Comparison of ENCODE assay signal across 18 cellular contexts in genomic region chr12:103519632-103520031, GRCh38. TPM values are rescaled to one million over a fixed set of nuclear protein-coding genes. Genes with fewer than 3 reads are reported as not detected.
A peak's percentile ranks its signal among the peaks of the same experiment; 100 is the strongest.
DNase-seq lines count a peak whose midpoint lies in the region; ATAC-seq, FAIRE-seq and TF ChIP-seq lines count a peak whose summit lies in the region.
"Had no signal": no experiment of that assay in that cellular context is flagged by ENCODE, and none has a peak within 500 bp of the region (broad histone marks: within the 10 kb centered on the region; RNA-seq: fewer than 3 reads in every experiment).

No MANE protein-coding gene starts in this region.

- peaks cover 25 to 29% of the 10 kb centered on the region in 2 donors for H3K9me3 Mint-ChIP-seq in stimulated activated naive B cell treated with anti-CD40 and anti-IgM and Interleukin-4, amounts not matched to agents 10 μg/mL and 1 μg/mL and 100 μg/mL, for 72 hours
- H3K9me3 Mint-ChIP-seq: CD4-positive, alpha-beta T cell had no signal

- peak; percentile 44 for FAIRE-seq in HTR-8/SVneo (lab: Jason Lieb, UNC)
- peak; percentile 36 for FAIRE-seq in bronchial epithelial cell (lab: Jason Lieb, UNC)
- FAIRE-seq: A549, GM19239 had no signal

- no peak for ATAC-seq in stimulated activated naive B cell treated with anti-CD40 and anti-IgM and Interleukin-4, amounts not matched to agents 10 μg/mL and 1 μg/mL and 100 μg/mL, for 72 hours (replicated peaks)
- ATAC-seq in GM19023 (IDR thresholded peaks at IDR 0.05; ENCODE audit: unreplicated experiment) = no peak
- ATAC-seq: A549 had no signal

- H3K27me3 ChIP-seq in bronchial epithelial cell (ENCODE audit: control insufficient read depth, insufficient read depth, low read length) = no peaks in the 10 kb centered on the region

- H3K4me3 ChIP-seq in bronchial epithelial cell (ENCODE audit: low read depth, low read length) = no peak overlapping the region
- H3K4me3 ChIP-seq: A549, GM23248, HAP-1 had no signal

- peaks cover 12 to 20% of the 10 kb centered on the region in 2 donors for H3K4me1 Mint-ChIP-seq in stimulated activated naive B cell treated with anti-CD40 and anti-IgM and Interleukin-4, amounts not matched to agents 10 μg/mL and 1 μg/mL and 100 μg/mL, for 72 hours

- no peak overlapping the region for H3K4me3 Mint-ChIP-seq in stimulated activated naive B cell treated with anti-CD40 and anti-IgM and Interleukin-4, amounts not matched to agents 10 μg/mL and 1 μg/mL and 100 μg/mL, for 72 hours
- H3K4me3 Mint-ChIP-seq: CD4-positive, alpha-beta T cell had no signal

- peaks cover 12 to 22% of the 10 kb centered on the region in 2 donors for H3K36me3 Mint-ChIP-seq in stimulated activated naive B cell treated with anti-CD40 and anti-IgM and Interleukin-4, amounts not matched to agents 10 μg/mL and 1 μg/mL and 100 μg/mL, for 72 hours

- peak overlapping the region; percentile 14 for H3K27ac Mint-ChIP-seq in stimulated activated naive B cell treated with anti-CD40 and anti-IgM and Interleukin-4, amounts not matched to agents 10 μg/mL and 1 μg/mL and 100 μg/mL, for 72 hours
- H3K27ac Mint-ChIP-seq: CD4-positive, alpha-beta T cell had no signal

- DNase-seq in HTR-8/SVneo (ENCODE audit: insufficient read length, low spot score) (no peak), bronchial epithelial cell (ENCODE audit: low read depth) (no peak), left kidney (ENCODE audit: low read depth, low spot score) (peak; percentile 24), NCI-H748 treated with DMSO at 0.1 percent for 48 hours (lab: John Stamatoyannopoulos, UW) (no peak), NCI-H2196 treated with DMSO at 0.1 percent for 48 hours (lab: John Stamatoyannopoulos, UW; ENCODE audit: unreplicated experiment) (no peak)
- DNase-seq in stimulated activated naive B cell treated with anti-CD40 and anti-IgM and Interleukin-4, amounts not matched to agents 10 μg/mL and 1 μg/mL and 100 μg/mL, for 72 hours = no peak
- DNase-seq: CD4-positive, alpha-beta T cell; DMS153; DMS79; GF-D8; GM23248 had no signal

- H3K27me3 Mint-ChIP-seq in stimulated activated naive B cell treated with anti-CD40 and anti-IgM and Interleukin-4, amounts not matched to agents 10 μg/mL and 1 μg/mL and 100 μg/mL, for 72 hours = peaks cover 0 to 6% of the 10 kb centered on the region in 2 donors

- no peak for TF ChIP-seq CTCF in bronchial epithelial cell (IDR thresholded peaks at IDR 0.05; ENCODE audit: insufficient read depth, low read length, severe bottlenecking)

- no peaks in the 10 kb centered on the region for H3K36me3 ChIP-seq in bronchial epithelial cell (ENCODE audit: control insufficient read depth, insufficient read depth, low read length)
- H3K36me3 ChIP-seq: HAP-1 had no signal

RNA-seq across cellular contexts. Expression of gene C12orf42, which starts 23.9 kb away (rescaled TPM):
- total RNA-seq in bronchial epithelial cell = not detected in 2 replicates
- total RNA-seq: Daoy, GM23248, H4, HT-29 had no signal
